Comparison of ENCODE assay signal across 27 cellular contexts in genomic region chr20:21496452-21496851, GRCh38. TPM values are rescaled to one million over a fixed set of nuclear protein-coding genes. Genes with fewer than 3 reads are reported as not detected.
"Had no signal": no experiment of that assay in that cellular context is flagged by ENCODE, and none has a peak within 500 bp of the region (broad histone marks: within the 10 kb centered on the region; RNA-seq: fewer than 3 reads in every experiment).

No MANE protein-coding gene starts in this region.

- H3K4me3 Mint-ChIP-seq: activated CD4-positive, alpha-beta T cell treated with anti-CD3 and anti-CD28 coated beads, Interleukin-2, amount 10 ng/mL, durations not matched to agents 7 days and 5 days; activated CD8-positive, alpha-beta T cell treated with anti-CD3 and anti-CD28 coated beads, Interleukin-2, amount 10 ng/mL, durations not matched to agents 7 days and 5 days; activated naive CD8-positive, alpha-beta T cell treated with anti-CD3 and anti-CD28 coated beads, Interleukin-2, amount 10 ng/mL, durations not matched to agents 7 days and 5 days; activated T-cell treated with anti-CD3 and anti-CD28 coated beads, Interleukin-2, amount 50 U/mL, for 24 hours; naive B cell; neural crest cell; T-helper 2 cell treated with Interferon-gamma antibody and Interleukin-4, amounts not matched to agents 5 μg/mL and 100 μg/mL, for 36 hours had no signal

- H3K27ac ChIP-seq: brain microvascular endothelial cell, esophagus muscularis mucosa, left lung, thyroid gland had no signal

- H3K27ac Mint-ChIP-seq: activated CD4-positive, alpha-beta T cell treated with anti-CD3 and anti-CD28 coated beads, Interleukin-2, amount 10 ng/mL, durations not matched to agents 7 days and 5 days; activated CD8-positive, alpha-beta T cell treated with anti-CD3 and anti-CD28 coated beads, Interleukin-2, amount 10 ng/mL, durations not matched to agents 7 days and 5 days; activated naive CD8-positive, alpha-beta T cell treated with anti-CD3 and anti-CD28 coated beads, Interleukin-2, amount 10 ng/mL, durations not matched to agents 7 days and 5 days; activated T-cell treated with anti-CD3 and anti-CD28 coated beads, Interleukin-2, amount 50 U/mL, for 24 hours; activated T-helper 2 cell treated with anti-CD3 and anti-CD28 coated beads, Interferon-gamma antibody, Interleukin-2, Interleukin-4, amounts not matched to agents 10 μg/mL and 5 μg/mL and 100 μg/mL, durations not matched to agents 14 hours and 24 hours and 36 hours; T-helper 2 cell treated with Interferon-gamma antibody and Interleukin-4, amounts not matched to agents 5 μg/mL and 100 μg/mL, for 36 hours had no signal

- H3K36me3 Mint-ChIP-seq: activated naive CD8-positive, alpha-beta T cell treated with anti-CD3 and anti-CD28 coated beads, Interleukin-2, amount 10 ng/mL, durations not matched to agents 7 days and 5 days; naive B cell had no signal

- DNase-seq: activated CD4-positive, alpha-beta T cell treated with anti-CD3 and anti-CD28 coated beads, Interleukin-2, amount 10 ng/mL, durations not matched to agents 7 days and 5 days; activated CD4-positive, CD25-positive, alpha-beta regulatory T cell; activated CD8-positive, alpha-beta T cell treated with anti-CD3 and anti-CD28 coated beads, Interleukin-2, amount 10 ng/mL, durations not matched to agents 7 days and 5 days; activated naive CD4-positive, alpha-beta T cell treated with Interleukin-2 at 50 U/mL for 16 hours; activated naive CD8-positive, alpha-beta T cell treated with anti-CD3 and anti-CD28 coated beads, Interleukin-2, amount 10 ng/mL, durations not matched to agents 7 days and 5 days; activated T-cell treated with anti-CD3 and anti-CD28 coated beads, Interleukin-2, amount 50 U/mL, for 24 hours; brain microvascular endothelial cell; cerebellar nuclear complex; cortex of kidney; left lung; naive B cell; stimulated activated CD4-positive, alpha-beta T cell treated with anti-CD3 and anti-CD28 coated beads, Interleukin-12 subunit alpha, Interleukin-12 subunit beta, amount 100 ng/mL, for 4 hours; stimulated activated CD4-positive, alpha-beta T cell treated with anti-CD3 and anti-CD28 coated beads, Interleukin-1b, Interleukin-23, amount 100 ng/mL, for 48 hours; stimulated activated CD8-positive, alpha-beta memory T cell treated with anti-CD3 and anti-CD28 coated beads, Interleukin-4, amount 100 ng/mL, for 48 hours; stimulated activated naive CD4-positive, alpha-beta T cell treated with Interleukin-2 at 50 U/mL for 16 hours; thyroid gland had no signal

- ATAC-seq: activated CD8-positive, alpha-beta T cell treated with anti-CD3 and anti-CD28 coated beads, Interleukin-2, amount 10 ng/mL, durations not matched to agents 7 days and 5 days; left lung had no signal

- H3K36me3 ChIP-seq: brain microvascular endothelial cell, esophagus muscularis mucosa, left lung, thyroid gland had no signal

- H3K27me3 ChIP-seq: thyroid gland had no signal

- H3K9me3 Mint-ChIP-seq: activated CD4-positive, alpha-beta T cell treated with anti-CD3 and anti-CD28 coated beads, Interleukin-2, amount 10 ng/mL, durations not matched to agents 7 days and 5 days; activated naive CD8-positive, alpha-beta T cell treated with anti-CD3 and anti-CD28 coated beads, Interleukin-2, amount 10 ng/mL, durations not matched to agents 7 days and 5 days; activated T-cell treated with anti-CD3 and anti-CD28 coated beads, Interleukin-2, amount 50 U/mL, for 24 hours; activated T-helper 2 cell treated with anti-CD3 and anti-CD28 coated beads, Interferon-gamma antibody, Interleukin-2, Interleukin-4, amounts not matched to agents 10 μg/mL and 5 μg/mL and 100 μg/mL, durations not matched to agents 14 hours and 24 hours and 36 hours; neural crest cell; T-helper 2 cell treated with Interferon-gamma antibody and Interleukin-4, amounts not matched to agents 5 μg/mL and 100 μg/mL, for 36 hours had no signal

- H3K9me3 ChIP-seq: esophagus muscularis mucosa, left lung, thyroid gland had no signal

- FAIRE-seq: islet of Langerhans had no signal

- H3K4me3 ChIP-seq: esophagus muscularis mucosa, left lung, thyroid gland had no signal

- H3K4me1 Mint-ChIP-seq: activated CD4-positive, alpha-beta T cell treated with anti-CD3 and anti-CD28 coated beads, Interleukin-2, amount 10 ng/mL, durations not matched to agents 7 days and 5 days; activated naive CD8-positive, alpha-beta T cell treated with anti-CD3 and anti-CD28 coated beads, Interleukin-2, amount 10 ng/mL, durations not matched to agents 7 days and 5 days; naive B cell; neural crest cell had no signal

- H3K4me1 ChIP-seq: esophagus muscularis mucosa, left lung, thyroid gland had no signal

RNA-seq across cellular contexts. Expression of gene NKX2-2, which starts 17.4 kb away (rescaled TPM):
- total RNA-seq: activated CD4-positive, alpha-beta T cell treated with anti-CD3 and anti-CD28 coated beads, Interleukin-2, amount 10 ng/mL, durations not matched to agents 7 days and 5 days; activated CD8-positive, alpha-beta T cell treated with anti-CD3 and anti-CD28 coated beads, Interleukin-2, amount 10 ng/mL, durations not matched to agents 7 days and 5 days; activated naive CD8-positive, alpha-beta T cell treated with anti-CD3 and anti-CD28 coated beads, Interleukin-2, amount 10 ng/mL, durations not matched to agents 7 days and 5 days; activated T-helper 2 cell treated with anti-CD3 and anti-CD28 coated beads, Interferon-gamma antibody, Interleukin-2, Interleukin-4, amounts not matched to agents 10 μg/mL and 5 μg/mL and 100 μg/mL, durations not matched to agents 14 hours and 24 hours and 36 hours; esophagus muscularis mucosa; glomerular endothelial cell; left lung; lung microvascular endothelial cell; mononuclear cell; neural crest cell; omental fat pad; subcutaneous adipose tissue; urinary bladder had no signal
- polyA plus RNA-seq: urinary bladder had no signal
